7 cellular contexts compared by ENCODE assay signal in the genomic region with DNA sequence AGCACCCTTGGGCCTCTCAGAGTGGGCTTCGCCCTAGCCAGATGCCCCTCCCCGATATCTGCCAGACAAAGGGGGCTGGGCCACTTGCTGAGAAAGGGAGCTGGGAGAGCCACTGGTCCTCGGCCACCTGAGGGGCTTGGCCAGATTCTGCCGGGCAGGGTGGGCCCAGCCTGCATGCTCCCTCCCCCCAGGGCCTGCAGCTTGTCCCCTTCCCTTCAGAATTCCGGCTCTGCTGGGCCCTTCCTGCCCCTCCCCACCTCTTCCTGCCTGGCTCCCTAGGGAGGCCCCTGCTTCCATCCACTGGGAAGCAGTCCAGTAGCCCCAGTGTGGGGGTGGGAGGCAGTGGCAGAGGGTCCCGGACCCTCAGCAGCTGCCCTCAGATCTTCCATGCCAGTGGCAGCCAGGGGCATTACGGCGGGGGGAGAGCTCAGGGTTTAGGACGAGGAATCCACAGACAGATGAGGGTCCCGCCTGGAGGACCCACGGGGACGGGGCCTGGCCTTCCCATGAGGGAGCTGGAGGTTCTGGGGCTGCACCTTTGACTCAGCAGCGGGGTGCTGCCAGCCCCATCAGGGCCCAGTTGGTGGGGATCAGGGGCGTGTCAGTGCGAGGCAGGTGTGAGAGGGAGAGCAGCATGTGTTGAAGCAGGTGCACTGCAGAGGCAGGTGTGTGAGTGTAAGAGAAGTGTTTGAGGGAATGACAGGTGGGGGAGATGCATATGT. TPM values are rescaled to one million over a fixed set of nuclear protein-coding genes. Genes with fewer than 3 reads are reported as not detected.
A peak's percentile ranks its signal among the peaks of the same experiment; 100 is the strongest.
DNase-seq lines count a peak whose midpoint lies in the region; ATAC-seq and TF ChIP-seq lines count a peak whose summit lies in the region.
"Had no signal": no experiment of that assay in that cellular context is flagged by ENCODE, and none has a peak within 500 bp of the region (broad histone marks: within the 10 kb centered on the region; RNA-seq: fewer than 3 reads in every experiment).

No MANE protein-coding gene starts in this region.

- no peak for TF ChIP-seq POLR2A in thyroid gland (IDR thresholded peaks at IDR 0.05)

- WGBS in right cardiac atrium, result 29% methylated on average over 15 of the region's 15 CpGs
- WGBS in thyroid gland, 2 donors, result 28 to 55% methylated on average over 8 to 14 of the region's 15 CpGs

- H3K9me3 ChIP-seq in right cardiac atrium (ENCODE audit: control insufficient read depth, low read length) (no peaks in the 10 kb centered on the region), thyroid gland (no peaks in the 10 kb centered on the region)

- intact Hi-C loops in right cardiac atrium (cut with DNase I) (no loop called here), thyroid gland (cut with DNase I) (loop anchor here (10.0 kb wide), 1 partner anchor 402 kb away; no protein-coding TSS in a partner anchor)

- H3K4me1 Mint-ChIP-seq in T-helper 1 cell treated with Interleukin-12 subunit alpha and Interleukin-12 subunit beta and Interleukin-4 antibody, amounts not matched to agents 30 μg/mL and 1 μg/mL, for 36 hours (ENCODE audit: low read depth), result peaks cover 15% of the 10 kb centered on the region

- peak overlapping the region; percentile 84 for H3K4me3 ChIP-seq in right cardiac atrium (ENCODE audit: low read length)
- peak overlapping the region in 1 of 3 donors; percentile 69 for H3K4me3 ChIP-seq in thyroid gland (replicated peaks in 1 of 3)

- peaks cover 34% of the 10 kb centered on the region for H3K27me3 Mint-ChIP-seq in T-helper 1 cell treated with Interleukin-12 subunit alpha and Interleukin-12 subunit beta and Interleukin-4 antibody, amounts not matched to agents 30 μg/mL and 1 μg/mL, for 36 hours (ENCODE audit: low read depth)

- H3K9me3 Mint-ChIP-seq in T-helper 1 cell treated with Interleukin-12 subunit alpha and Interleukin-12 subunit beta and Interleukin-4 antibody, amounts not matched to agents 30 μg/mL and 1 μg/mL, for 36 hours, result no peaks in the 10 kb centered on the region

- peak overlapping the region; percentile 70 for H3K27ac Mint-ChIP-seq in T-helper 1 cell treated with Interleukin-12 subunit alpha and Interleukin-12 subunit beta and Interleukin-4 antibody, amounts not matched to agents 30 μg/mL and 1 μg/mL, for 36 hours

- TF ChIP-seq CTCF in thyroid gland (IDR thresholded peaks at IDR 0.05), result no peak

- H3K4me1 ChIP-seq in right cardiac atrium (ENCODE audit: control insufficient read depth, insufficient read depth, low read length) (peaks cover 3% of the 10 kb centered on the region), thyroid gland (peaks cover 52 to 61% of the 10 kb centered on the region in 2 donors)

- no peaks in the 10 kb centered on the region for H3K36me3 Mint-ChIP-seq in T-helper 1 cell treated with Interleukin-12 subunit alpha and Interleukin-12 subunit beta and Interleukin-4 antibody, amounts not matched to agents 30 μg/mL and 1 μg/mL, for 36 hours (ENCODE audit: low read depth)

- DNase-seq in T-helper 1 cell (no peak), right cardiac atrium (peak; percentile 67 to 85 (median 80)), thyroid gland (no peak), NCI-H510A (lab: John Stamatoyannopoulos, UW) (no peak)
- DNase-seq: NCI-H187 had no signal

- ATAC-seq in right cardiac atrium (no peak), GM18870 (IDR thresholded peaks at IDR 0.05; ENCODE audit: unreplicated experiment) (no peak)

- peak overlapping the region; percentile 53 for H3K4me3 Mint-ChIP-seq in T-helper 1 cell treated with Interleukin-12 subunit alpha and Interleukin-12 subunit beta and Interleukin-4 antibody, amounts not matched to agents 30 μg/mL and 1 μg/mL, for 36 hours

- peaks cover 4 to 6% of the 10 kb centered on the region in 2 donors for H3K36me3 ChIP-seq in thyroid gland

- H3K27ac ChIP-seq in right cardiac atrium (ENCODE audit: low read length) (peak overlapping the region; percentile 95), thyroid gland (peak overlapping the region; percentile 79 to 94 (median 92))

- H3K27me3 ChIP-seq in right cardiac atrium (ENCODE audit: control insufficient read depth, insufficient read depth) (no peaks in the 10 kb centered on the region), thyroid gland (no peaks in the 10 kb centered on the region)

RNA-seq across cellular contexts. Expression of a gene that starts 2.5 kb away (rescaled TPM):
- total RNA-seq in right cardiac atrium (1,000 to 10,000 TPM; 1,091 to 1,370 (median 1,238) TPM), thyroid gland (100 to 1,000 TPM; 101 to 160 (median 136) TPM)
- 1,790 TPM for polyA plus RNA-seq in right cardiac atrium

RNA-seq across cellular contexts. Expression of a gene that starts 9.6 kb away (rescaled TPM):
- total RNA-seq in right cardiac atrium, result 100 to 1,000 TPM; 161 to 218 (median 192) TPM
- polyA plus RNA-seq in right cardiac atrium, result 243 TPM
- 10 to 100 TPM in 3 of 4 donors, 1 to 10 TPM in 1; 6.0 to 30.8 (median 18.5) TPM for total RNA-seq in thyroid gland

RNA-seq across cellular contexts. Expression of a gene that starts 13.9 kb away (rescaled TPM):
- total RNA-seq in right cardiac atrium (1 to 10 TPM; 5.2 to 6.9 (median 5.8) TPM), thyroid gland (10 to 100 TPM in 2 of 4 donors, 1 to 10 TPM in 2; 3.4 to 13.9 (median 8.5) TPM)
- polyA plus RNA-seq in right cardiac atrium, result 6.5 TPM

RNA-seq across cellular contexts. Expression of a gene that starts 49.3 kb away (rescaled TPM):
- total RNA-seq in right cardiac atrium (1 to 10 TPM; 2.8 to 4.4 (median 3.6) TPM), thyroid gland (10 to 100 TPM in 3 of 4 donors, 1 to 10 TPM in 1; 9.3 to 19.1 (median 15.2) TPM)
- polyA plus RNA-seq in right cardiac atrium, result 2.3 TPM

RNA-seq across cellular contexts. Expression of a gene that starts 57.5 kb away (rescaled TPM):
- total RNA-seq in right cardiac atrium (100 to 1,000 TPM; 121 to 179 (median 157) TPM), thyroid gland (100 to 1,000 TPM in 2 of 4 donors, 10 to 100 TPM in 2; 66.2 to 111 (median 90.0) TPM)
- 131 TPM for polyA plus RNA-seq in right cardiac atrium

Comparison
In these comparisons a context has a peak if more than half of its experiments do, and no peak if none do; other contexts are left out.
1. DNase-seq: peak in right cardiac atrium (3 of 3); none in T-helper 1 cell (0 of 5), thyroid gland (0 of 2) and NCI-H510A (single experiment).
2. RNA of a gene that starts 2.5 kb away (total RNA-seq): 1,091 to 1,370 TPM in right cardiac atrium; 101 to 160 TPM in thyroid gland; every median in the first group is over 4 times any median in the second.
3. RNA of a gene that starts 9.6 kb away (total RNA-seq): 161 to 218 TPM in right cardiac atrium; 6.0 to 30.8 TPM in thyroid gland; every median in the first group is over 4 times any median in the second.